ENCODE assay signal across 8 cellular contexts in the genomic region with DNA sequence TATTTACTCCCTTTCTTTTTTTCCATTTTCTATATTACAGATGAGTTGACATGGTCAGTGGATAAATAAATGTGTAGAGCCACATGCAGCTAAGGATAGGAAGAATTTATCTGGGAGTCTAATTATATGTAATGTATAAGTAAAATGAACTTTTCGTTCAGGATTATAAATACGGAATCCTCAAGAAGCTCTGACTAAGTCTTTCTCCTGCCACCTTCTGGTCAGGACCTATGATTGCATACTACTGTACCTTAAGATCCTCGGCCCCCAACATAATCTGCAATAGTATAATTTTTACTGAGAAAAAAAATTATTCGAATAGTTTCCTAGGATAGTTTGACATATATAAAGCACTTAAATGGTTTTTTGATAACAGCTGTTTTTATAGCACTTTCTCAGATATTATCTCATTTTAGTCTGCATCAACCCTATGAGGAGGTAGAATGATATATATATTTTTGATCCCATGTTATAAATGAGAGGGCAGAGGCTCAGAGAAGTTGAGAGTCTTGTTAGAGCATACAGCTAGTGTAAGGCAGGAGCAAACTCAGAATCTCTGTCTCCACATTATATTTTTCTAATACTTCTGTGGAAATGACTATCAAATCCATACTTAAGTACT. TPM values are rescaled to one million over a fixed set of nuclear protein-coding genes. Genes with fewer than 3 reads are reported as not detected.
DNase-seq lines count a peak whose midpoint lies in the region; ATAC-seq, FAIRE-seq and TF ChIP-seq lines count a peak whose summit lies in the region.

No MANE protein-coding gene starts in this region.

- peak; percentile 90 for FAIRE-seq in GM19239 (lab: Jason Lieb, UNC)

- intact Hi-C loops in naive thymus-derived CD4-positive, alpha-beta T cell (cut with micrococcal nuclease) = loop anchor here (1.0 to 5.0 kb wide), 11 partner anchors 33 to 532 kb away; a partner anchor contains a TSS

- CTCF ChIA-PET in naive thymus-derived CD4-positive, alpha-beta T cell (lab: Charles Lee) = interaction anchor here (0.5 to 3.4 kb wide), 30 partner anchors 8 to 533 kb away, joined by 3 to 36 read pairs (median 3); a partner anchor contains a TSS

- peak overlapping the region in 1 of 10 donors; percentile 32 for H3K4me3 Mint-ChIP-seq in naive thymus-derived CD4-positive, alpha-beta T cell

- H3K36me3 Mint-ChIP-seq in naive thymus-derived CD4-positive, alpha-beta T cell = peaks cover 0 to 7% (median 0%) of the 10 kb centered on the region in 5 donors

- H3K36me3 ChIP-seq in naive thymus-derived CD4-positive, alpha-beta T cell (ENCODE audit: control insufficient read depth in 2 of 3, insufficient read depth in 3 of 3, low read length in 3 of 3) = no peaks in the 10 kb centered on the region

- POLR2A ChIA-PET in naive thymus-derived CD4-positive, alpha-beta T cell (lab: Charles Lee) = interaction anchor here (0.8 to 4.2 kb wide), 8 partner anchors 29 to 382 kb away, joined by 3 to 15 read pairs (median 4); a partner anchor contains a TSS

- H3K4me1 ChIP-seq in naive thymus-derived CD4-positive, alpha-beta T cell (ENCODE audit: control insufficient read depth in 2 of 2, insufficient read depth in 2 of 2, low read length in 2 of 2) = no peaks in the 10 kb centered on the region

- ATAC-seq in HG03378 (IDR thresholded peaks at IDR 0.05; ENCODE audit: unreplicated experiment) = peak; percentile 57
- peak; percentile 77 for ATAC-seq in naive thymus-derived CD4-positive, alpha-beta T cell

- no peaks in the 10 kb centered on the region for H3K9me3 ChIP-seq in naive thymus-derived CD4-positive, alpha-beta T cell (ENCODE audit: control insufficient read depth in 2 of 3, low read length in 3 of 3)

- H3K4me3 ChIP-seq in epithelial cell of proximal tubule (ENCODE audit: low read depth, low read length) = no peak overlapping the region
- no peak overlapping the region for H3K4me3 ChIP-seq in naive thymus-derived CD4-positive, alpha-beta T cell (ENCODE audit: low read length)

- peaks cover 0 to 7% (median 0%) of the 10 kb centered on the region in 7 donors for H3K4me1 Mint-ChIP-seq in naive thymus-derived CD4-positive, alpha-beta T cell

- H3K27me3 ChIP-seq in naive thymus-derived CD4-positive, alpha-beta T cell (ENCODE audit: control insufficient read depth in 2 of 2, insufficient read depth in 2 of 2, low read length in 2 of 2) = no peaks in the 10 kb centered on the region

- H3K27ac ChIP-seq in naive thymus-derived CD4-positive, alpha-beta T cell (ENCODE audit: low read depth, low read length) = no peak overlapping the region

- no peak overlapping the region for H3K27ac Mint-ChIP-seq in naive thymus-derived CD4-positive, alpha-beta T cell

- TF ChIP-seq CTCF in epithelial cell of proximal tubule (conservative IDR thresholded peaks at IDR 0.05; ENCODE audit: low read depth, low read length) = peak; percentile 72

- no peaks in the 10 kb centered on the region for H3K9me3 Mint-ChIP-seq in naive thymus-derived CD4-positive, alpha-beta T cell

- DNase-seq in NCI-H2029 treated with DMSO at 0.1 percent for 48 hours (lab: John Stamatoyannopoulos, UW) (peak; percentile 44), NCI-H2029 (lab: John Stamatoyannopoulos, UW) (no peak), GM19239 (ENCODE audit: insufficient read length, low spot score) (peak; percentile 9), RPMI7951 (ENCODE audit: low read depth) (peak; percentile 48), epithelial cell of proximal tubule (ENCODE audit: low read depth) (no peak), GDM1 (lab: John Stamatoyannopoulos, UW) (no peak)
- peak in 7 of 9 donors; percentile 12 to 48 (median 40) for DNase-seq in naive thymus-derived CD4-positive, alpha-beta T cell

- no peaks in the 10 kb centered on the region for H3K27me3 Mint-ChIP-seq in naive thymus-derived CD4-positive, alpha-beta T cell

RNA-seq across cellular contexts. Expression of a gene that starts 36.1 kb away (rescaled TPM):
- total RNA-seq in RPMI7951 (2014; rRNA removed; shearing (Covaris generic)) = 71.1 and 72.8 TPM in 2 replicates
- total RNA-seq in epithelial cell of proximal tubule = 44.4 and 45.1 TPM in 2 replicates
- 10 to 100 TPM; 19.1 to 40.8 (median 27.8) TPM for total RNA-seq in naive thymus-derived CD4-positive, alpha-beta T cell
- 10 to 100 TPM; 50.1 to 60.2 TPM for polyA plus RNA-seq in naive thymus-derived CD4-positive, alpha-beta T cell

RNA-seq across cellular contexts. Expression of a gene that starts 56.6 kb away (rescaled TPM):
- 4.5 and 5.8 TPM in 2 replicates for total RNA-seq in RPMI7951 (2014; rRNA removed; shearing (Covaris generic))
- 5.3 and 7.0 TPM in 2 replicates for total RNA-seq in epithelial cell of proximal tubule
- total RNA-seq in naive thymus-derived CD4-positive, alpha-beta T cell = 10 to 100 TPM in 1 of 5 experiments, 1 to 10 TPM in 4; 3.1 to 10.9 (median 7.0) TPM
- polyA plus RNA-seq in naive thymus-derived CD4-positive, alpha-beta T cell = 1 to 10 TPM; 4.4 to 4.6 TPM

Comparison
In these comparisons a context has a peak if more than half of its experiments do, and no peak if none do; other contexts are left out.
1. DNase-seq: peak in NCI-H2029 treated with DMSO at 0.1 percent for 48 hours (single experiment), GM19239 (single experiment), RPMI7951 (single experiment) and naive thymus-derived CD4-positive, alpha-beta T cell (7 of 9); none in NCI-H2029 (single experiment), epithelial cell of proximal tubule (single experiment) and GDM1 (single experiment).